In the genomic region with DNA sequence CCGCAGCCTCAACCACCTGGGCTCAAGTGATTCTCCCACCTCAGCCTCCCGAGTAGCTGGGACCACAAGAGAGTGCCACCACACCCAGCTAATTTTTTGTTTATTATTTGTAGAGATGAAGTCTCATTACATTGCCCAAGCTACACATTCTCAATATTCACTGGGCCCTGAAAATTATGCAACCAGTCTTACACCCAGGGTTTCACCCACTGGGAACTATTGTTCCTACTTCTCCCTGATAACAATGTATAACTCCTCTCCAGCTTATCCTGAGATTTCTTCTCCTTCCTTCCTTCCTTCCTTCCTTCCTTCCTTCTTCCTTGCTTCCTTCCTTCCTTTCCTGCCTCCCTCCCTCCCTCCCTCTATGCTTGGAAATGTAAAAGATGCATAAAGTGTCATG, we compare ENCODE assay signal across 33 cellular contexts. TPM values are rescaled to one million over a fixed set of nuclear protein-coding genes. Genes with fewer than 3 reads are reported as not detected.
"Had no signal": no experiment of that assay in that cellular context is flagged by ENCODE, and none has a peak within 500 bp of the region (broad histone marks: within the 10 kb centered on the region; RNA-seq: fewer than 3 reads in every experiment).

No MANE protein-coding gene starts in this region.

- H3K4me1 ChIP-seq: neural progenitor cell, prostate gland, upper lobe of right lung had no signal

- H3K36me3 ChIP-seq: neural progenitor cell, pancreas, prostate gland, right lobe of liver, sigmoid colon, stomach, thoracic aorta, thyroid gland, tibial nerve, upper lobe of right lung, uterus had no signal

- H3K9me3 Mint-ChIP-seq: naive B cell; natural killer cell; nephron; neural progenitor cell; stimulated activated effector memory CD8-positive, alpha-beta T cell treated with anti-CD3 and anti-CD28 coated beads, Interleukin-12 subunit alpha, Interleukin-12 subunit beta, amount 100 ng/mL, for 72 hours; stimulated activated naive B cell treated with anti-CD40 and anti-IgM and Interleukin-4, amounts not matched to agents 10 μg/mL and 1 μg/mL and 100 μg/mL, for 72 hours; stimulated activated naive CD8-positive, alpha-beta T cell treated with anti-CD3 and anti-CD28 coated beads, Interleukin-15, Interleukin-2, amounts not matched to agents 100 ng/mL and 50 ng/mL, for 24 hours; type B pancreatic cell had no signal

- H3K36me3 Mint-ChIP-seq: natural killer cell, neural progenitor cell, type B pancreatic cell had no signal

- H3K9me3 ChIP-seq: pancreas, prostate gland, right lobe of liver, sigmoid colon, stomach, thoracic aorta, thyroid gland, tibial nerve, upper lobe of right lung, uterus had no signal

- H3K9ac ChIP-seq: neural progenitor cell had no signal

- H2AFZ ChIP-seq: neural progenitor cell had no signal

- H3K27ac ChIP-seq: neural progenitor cell, pancreas, prostate gland, right lobe of liver, sigmoid colon, stomach, thoracic aorta, thyroid gland, tibial nerve, upper lobe of right lung, uterus had no signal

- H3K4me2 ChIP-seq: neural progenitor cell had no signal

- FAIRE-seq: pancreas, small intestine had no signal

- H3K27me3 ChIP-seq: neural progenitor cell, pancreas, right lobe of liver, thyroid gland, tibial nerve, upper lobe of right lung, uterus had no signal

- ATAC-seq: natural killer cell; pancreas; right cardiac atrium; right lobe of liver; stimulated activated effector memory CD8-positive, alpha-beta T cell treated with anti-CD3 and anti-CD28 coated beads, Interleukin-12 subunit alpha, Interleukin-12 subunit beta, amount 100 ng/mL, for 72 hours; stimulated activated naive B cell treated with anti-CD40 and anti-IgM and Interleukin-4, amounts not matched to agents 10 μg/mL and 1 μg/mL and 100 μg/mL, for 72 hours; upper lobe of right lung had no signal

- H3K4me3 Mint-ChIP-seq: naive B cell; natural killer cell; neural progenitor cell; stimulated activated effector memory CD8-positive, alpha-beta T cell treated with anti-CD3 and anti-CD28 coated beads, Interleukin-12 subunit alpha, Interleukin-12 subunit beta, amount 100 ng/mL, for 72 hours; stimulated activated naive B cell treated with anti-CD40 and anti-IgM and Interleukin-4, amounts not matched to agents 10 μg/mL and 1 μg/mL and 100 μg/mL, for 72 hours; stimulated activated naive CD8-positive, alpha-beta T cell treated with anti-CD3 and anti-CD28 coated beads, Interleukin-15, Interleukin-2, amounts not matched to agents 100 ng/mL and 50 ng/mL, for 24 hours; type B pancreatic cell had no signal

- H3K4me3 ChIP-seq: neural progenitor cell, pancreas, prostate gland, right lobe of liver, sigmoid colon, stomach, thoracic aorta, thyroid gland, tibial nerve, upper lobe of right lung, uterus had no signal

- H3K4me1 Mint-ChIP-seq: naive B cell; nephron; stimulated activated naive B cell treated with anti-CD40 and anti-IgM and Interleukin-4, amounts not matched to agents 10 μg/mL and 1 μg/mL and 100 μg/mL, for 72 hours had no signal

- H3K27ac Mint-ChIP-seq: natural killer cell; neural progenitor cell; stimulated activated effector memory CD8-positive, alpha-beta T cell treated with anti-CD3 and anti-CD28 coated beads, Interleukin-12 subunit alpha, Interleukin-12 subunit beta, amount 100 ng/mL, for 72 hours; stimulated activated naive B cell treated with anti-CD40 and anti-IgM and Interleukin-4, amounts not matched to agents 10 μg/mL and 1 μg/mL and 100 μg/mL, for 72 hours; stimulated activated naive CD8-positive, alpha-beta T cell treated with anti-CD3 and anti-CD28 coated beads, Interleukin-15, Interleukin-2, amounts not matched to agents 100 ng/mL and 50 ng/mL, for 24 hours; type B pancreatic cell had no signal

- DNase-seq: naive B cell; natural killer cell; occipital lobe; pancreas; right cardiac atrium; right lobe of liver; sigmoid colon; small intestine; stimulated activated CD4-positive, alpha-beta T cell treated with anti-CD3 and anti-CD28 coated beads, Interleukin-15, amount 100 ng/mL, for 24 hours; stimulated activated CD4-positive, alpha-beta T cell treated with anti-CD3 and anti-CD28 coated beads, Interleukin-2, amount 100 ng/mL, for 24 hours; stimulated activated CD4-positive, alpha-beta T cell treated with anti-CD3 and anti-CD28 coated beads, Interleukin-2, amount 100 ng/mL, for 48 hours; stimulated activated CD4-positive, alpha-beta T cell treated with anti-CD3 and anti-CD28 coated beads, Interleukin-4, amount 100 ng/mL, for 24 hours; stimulated activated naive B cell treated with anti-CD40 and anti-IgM and Interleukin-4, amounts not matched to agents 10 μg/mL and 1 μg/mL and 100 μg/mL, for 72 hours; stimulated activated naive CD4-positive, alpha-beta T cell treated with Interleukin-2 at 50 U/mL for 16 hours; stomach; thyroid gland; upper lobe of right lung; uterus had no signal

RNA-seq across cellular contexts. Expression of gene VSIG8, which starts 11.1 kb away (rescaled TPM):
- total RNA-seq: natural killer cell, occipital lobe, osteocyte, pancreas, prostate gland, pulmonary artery endothelial cell, right lobe of liver, sigmoid colon, skeletal muscle tissue, subcutaneous adipose tissue, temporal lobe, thoracic aorta, upper lobe of right lung, urinary bladder had no signal

RNA-seq across cellular contexts. Expression of gene CFAP45, which starts 26.4 kb away (rescaled TPM):
- total RNA-seq: right lobe of liver, skeletal muscle tissue had no signal

RNA-seq across cellular contexts. Expression of gene SLAMF8, which starts 46.9 kb away (rescaled TPM):
- total RNA-seq: occipital lobe, osteocyte, pulmonary artery endothelial cell, temporal lobe had no signal
- polyA plus RNA-seq: neural cell had no signal
